ENCODE assay signal across 27 cellular contexts in genomic region chr7:66176914-66177313, GRCh38.
"Had no signal": no experiment of that assay in that cellular context is flagged by ENCODE, and none has a peak within 500 bp of the region (broad histone marks: within the 10 kb centered on the region; RNA-seq: fewer than 3 reads in every experiment).

No MANE protein-coding gene starts in this region.

- ATAC-seq: activated naive CD8-positive, alpha-beta T cell treated with anti-CD3 and anti-CD28 coated beads, Interleukin-2, amount 50 U/mL, for 24 hours; activated T-cell treated with anti-CD3 and anti-CD28 coated beads, Interleukin-2, amount 50 U/mL, for 4 hours; activated T-helper 17 cell treated with anti-CD3 and anti-CD28 coated beads, Interleukin-2, amount 50 U/mL, for 72 hours; left lung; natural killer cell treated with Interleukin-12 subunit alpha and Interleukin-12 subunit beta and Interleukin-15 and Interleukin-18, amount 100 ng/mL, for 72 hours; sciatic nerve; stimulated activated naive B cell treated with anti-CD40 and anti-IgM and Interleukin-4, amounts not matched to agents 10 μg/mL and 1 μg/mL and 100 μg/mL, for 72 hours had no signal

- H3K9me3 ChIP-seq: esophagus squamous epithelium, heart right ventricle, left lung, stomach, thyroid gland had no signal

- FAIRE-seq: bronchial epithelial cell, colon, endometrium had no signal

- H3K4me3 ChIP-seq: esophagus squamous epithelium, heart right ventricle, left lung, lung, stomach, thyroid gland had no signal

- H3K27ac ChIP-seq: epithelial cell of prostate, esophagus squamous epithelium, heart right ventricle, left lung, stomach, thyroid gland had no signal

- H3K27me3 ChIP-seq: esophagus squamous epithelium, heart right ventricle, left lung, stomach, thyroid gland had no signal

- H3K36me3 ChIP-seq: esophagus squamous epithelium, heart right ventricle, left lung, stomach, thyroid gland had no signal

- DNase-seq: activated CD4-positive, alpha-beta memory T cell treated with anti-CD3 and anti-CD28 coated beads, Interleukin-2, amount 10 ng/mL, durations not matched to agents 7 days and 5 days; activated CD4-positive, alpha-beta T cell treated with anti-CD3 and anti-CD28 coated beads for 1 hour; activated CD4-positive, alpha-beta T cell treated with anti-CD3 and anti-CD28 coated beads, Interleukin-2, amount 10 ng/mL, durations not matched to agents 7 days and 5 days; activated gamma-delta T cell treated with Interleukin-2 at 50 U/mL for 16 hours; activated naive CD8-positive, alpha-beta T cell treated with anti-CD3 and anti-CD28 coated beads, Interleukin-2, amount 50 U/mL, for 24 hours; activated T-cell treated with anti-CD3 and anti-CD28 coated beads, Interleukin-2, amount 50 U/mL, for 4 hours; effector CD8-positive, alpha-beta T cell; esophagus squamous epithelium; foreskin fibroblast; heart right ventricle; left lung; mesendoderm; posterior cingulate gyrus; stimulated activated CD4-positive, alpha-beta T cell treated with anti-CD3 and anti-CD28 coated beads, Interleukin-15, amount 100 ng/mL, for 24 hours; stimulated activated CD4-positive, alpha-beta T cell treated with anti-CD3 and anti-CD28 coated beads, Interleukin-2, amount 100 ng/mL, for 24 hours; stimulated activated naive B cell treated with anti-CD40 and anti-IgM and Interleukin-4, amounts not matched to agents 10 μg/mL and 1 μg/mL and 100 μg/mL, for 72 hours; stomach; T-helper 2 cell; thyroid gland had no signal

- H3K4me1 ChIP-seq: esophagus squamous epithelium, heart right ventricle, left lung, stomach, thyroid gland had no signal
